Comparison of ENCODE assay signal across 1 cellular context in the genomic region with DNA sequence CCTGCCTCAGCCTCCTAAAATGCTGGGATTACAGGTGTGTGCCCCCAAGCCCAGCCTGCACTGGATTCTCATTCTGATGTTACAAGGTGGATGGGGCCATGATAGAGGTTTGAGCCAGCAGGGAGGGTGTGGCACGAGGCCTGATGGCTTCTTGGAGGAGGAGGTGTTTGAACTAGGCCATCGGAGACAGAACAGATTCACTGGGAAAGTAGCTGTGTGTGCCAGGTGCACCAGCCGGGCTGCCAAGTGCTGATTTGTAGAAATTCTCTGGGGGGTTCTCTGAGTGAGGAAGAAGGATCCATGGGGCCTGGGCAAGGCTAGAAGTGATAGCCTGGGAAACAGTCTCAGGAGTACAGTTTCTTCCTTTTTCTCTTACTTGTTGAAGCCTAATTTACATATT.
TF ChIP-seq lines count a peak whose summit lies in the region.

No MANE protein-coding gene starts in this region.

TF ChIP-seq in K562, 482 proteins besides CTCF, POLR2A, EP300 and RAD21 (continued from another document):
- TF ChIP-seq ATF6 (CRISPR knock-in tag; IDR thresholded peaks at IDR 0.05): 0 out of 2 replicates have a peak, but pooled peaks have one; percentile 35
- peak; percentile 82 for TF ChIP-seq ZFP36 (IDR thresholded peaks at IDR 0.05; ENCODE audit: low read depth, low read length, partially characterized antibody)
